In genomic region chr6:135054575-135055498, GRCh38 we compare ENCODE assay signal across 8 cellular contexts. TPM values are rescaled to one million over a fixed set of nuclear protein-coding genes. Genes with fewer than 3 reads are reported as not detected.
DNase-seq lines count a peak whose midpoint lies in the region; ATAC-seq, FAIRE-seq and TF ChIP-seq lines count a peak whose summit lies in the region.

Gene HBS1L (minus strand): TSS chr6:135054822. CDS start chr6:135054691, 131 bp downstream.

- CTCF ChIA-PET in IMR-90 (lab: Yijun Ruan, JAX) (interaction anchor here (0.5 kb wide), 1 partner anchor 171 kb away, joined by 5 read pairs; no protein-coding TSS in a partner anchor), endothelial cell of umbilical vein (lab: Charles Lee) (interaction anchor here (1.0 to 1.6 kb wide), 6 partner anchors 8 to 53 kb away, joined by 4 to 6 read pairs (median 4); no protein-coding TSS in a partner anchor)

- H3K36me3 ChIP-seq in IMR-90 (ENCODE audit: control insufficient read depth, insufficient read depth, low read length): no peaks in the 10 kb centered on the region
- peaks cover 0 to 3% of the 10 kb centered on the region in 2 experiments for H3K36me3 ChIP-seq in endothelial cell of umbilical vein (ENCODE audit: control insufficient read depth in 2 of 2, extremely low read depth in 1 of 2, insufficient read depth in 2 of 2, low read length in 2 of 2)

- ATAC-seq in GM21528 (IDR thresholded peaks at IDR 0.05; ENCODE audit: low FRiP score, unreplicated experiment) (peak; percentile 97), IMR-90 (ENCODE audit: low read depth) (peak; percentile 100)

- no peak within 1 kb of the TSS for H2BK20ac ChIP-seq in IMR-90 (ENCODE audit: low read depth, low read length)

- in situ Hi-C loops in IMR-90 (cut with MboI; ENCODE audit: low sequenced_read_pairs): no loop called here

- TF ChIP-seq CTCF in IMR-90 (conservative IDR thresholded peaks at IDR 0.05; ENCODE audit: low read depth, low read length) (no peak), endothelial cell of umbilical vein (IDR thresholded peaks at IDR 0.05; ENCODE audit: extremely low read depth in 1 of 2, insufficient read depth in 1 of 2, low read depth in 1 of 2, low read length in 2 of 2) (no peak)

- H3K4me1 ChIP-seq in IMR-90 (ENCODE audit: control insufficient read depth, insufficient read depth, low read length) (no peaks in the 10 kb centered on the region), endothelial cell of umbilical vein (ENCODE audit: control insufficient read depth, extremely low read depth, insufficient read depth, low read length) (peaks cover 14% of the 10 kb centered on the region)

- peak within 1 kb of the TSS; percentile 94 for H4K5ac ChIP-seq in IMR-90 (ENCODE audit: low read depth, low read length)

- dilution Hi-C loops in IMR-90 (cut with HindIII; ENCODE audit: low sequenced_read_pairs, unreplicated experiment) (no loop called here), endothelial cell of umbilical vein (cut with MboI; ENCODE audit: extremely low pct_ligation_motif_present, low sequenced_read_pairs) (no loop called here)

- 0% methylated on average over 11 of the region's 53 CpGs; no CpG with 5 or more reads in 1 of the 2 experiments for WGBS in IMR-90 (ENCODE audit: extremely low coverage in 2 of 2, insufficient read length in 1 of 2), 2 experiments

- H2BK120ac ChIP-seq in IMR-90 (ENCODE audit: low read depth, low read length): peak within 1 kb of the TSS; percentile 62

- peak within 1 kb of the TSS; percentile 62 for H3K18ac ChIP-seq in IMR-90 (ENCODE audit: low read depth, low read length)

- H2AK5ac ChIP-seq in IMR-90 (ENCODE audit: low read depth, low read length): peak within 1 kb of the TSS; percentile 87

- peak within 1 kb of the TSS; percentile 97 for H2AFZ ChIP-seq in IMR-90 (replicated peaks; ENCODE audit: low read length, poor library complexity)
- H2AFZ ChIP-seq in endothelial cell of umbilical vein (ENCODE audit: low read depth, low read length): peak within 1 kb of the TSS; percentile 99

- DNase-seq in DMS 273 (lab: John Stamatoyannopoulos, UW; ENCODE audit: unreplicated experiment): peak; percentile 99
- DNase-seq in IMR-90: peak; percentile 97
- peak; percentile 100 for DNase-seq in OCI-M1 (lab: John Stamatoyannopoulos, UW)
- peak; percentile 96 for DNase-seq in activated T-cell treated with anti-CD3 and anti-CD28 coated beads for 24 hours (ENCODE audit: low read depth)
- peak; percentile 97 for DNase-seq in endothelial cell of umbilical vein (ENCODE audit: low read depth, low spot score)
- peak; percentile 97 for DNase-seq in midbrain (lab: John Stamatoyannopoulos, UW)
- peak; percentile 95 to 96 for DNase-seq in stimulated activated CD8-positive, alpha-beta memory T cell treated with anti-CD3 and anti-CD28 coated beads, Interleukin-2, amount 100 ng/mL, for 1 hour (ENCODE audit: low read depth in 2 of 2)

- H3K4me2 ChIP-seq in IMR-90 (ENCODE audit: low read depth, low read length) (peak within 1 kb of the TSS; percentile 96), endothelial cell of umbilical vein (ENCODE audit: insufficient read depth, low read length) (peak within 1 kb of the TSS; percentile 97)

- intact Hi-C loops in IMR-90 (cut with micrococcal nuclease) (no loop called here), endothelial cell of umbilical vein (cut with micrococcal nuclease) (loop anchor here (2.0 kb wide), 1 partner anchor 130 kb away; no protein-coding TSS in a partner anchor)

- peak within 1 kb of the TSS; percentile 81 for H4K91ac ChIP-seq in IMR-90 (ENCODE audit: insufficient read depth, low read depth, low read length)

- peak within 1 kb of the TSS; percentile 92 for H2AK9ac ChIP-seq in IMR-90 (replicated peaks; ENCODE audit: low read depth, low read length, poor library complexity)

- POLR2A ChIA-PET in IMR-90 (lab: Charles Lee; ENCODE audit: unreplicated experiment): interaction anchor here (0.6 kb wide), 1 partner anchor 1555 kb away, joined by 6 read pairs; no protein-coding TSS in a partner anchor
- POLR2A ChIA-PET in endothelial cell of umbilical vein (lab: Charles Lee): interaction anchor here (1.0 kb wide), 1 partner anchor 9 kb away, joined by 3 read pairs; no protein-coding TSS in a partner anchor

- H3K27me3 ChIP-seq in IMR-90 (ENCODE audit: control insufficient read depth, insufficient read depth, low read length) (no peaks in the 10 kb centered on the region), endothelial cell of umbilical vein (ENCODE audit: control insufficient read depth in 2 of 2, insufficient read depth in 2 of 2, low read length in 2 of 2) (no peaks in the 10 kb centered on the region)

- H4K20me1 ChIP-seq in IMR-90 (ENCODE audit: insufficient read depth, low read length) (peaks cover 7% of the 10 kb centered on the region; the same call in 1 of the 2 replicates), endothelial cell of umbilical vein (replicated peaks; ENCODE audit: control insufficient read depth, extremely low read depth, insufficient read depth, low read length) (peaks cover 2% of the 10 kb centered on the region)

- H3K9me1 ChIP-seq in IMR-90 (ENCODE audit: insufficient read depth, low read length) (peaks cover 2% of the 10 kb centered on the region; the same call in 1 of the 2 replicates), endothelial cell of umbilical vein (replicated peaks; ENCODE audit: control insufficient read depth, extremely low read depth, insufficient read depth, low read length) (no peaks in the 10 kb centered on the region)

- H3K9me3 ChIP-seq in IMR-90 (ENCODE audit: control insufficient read depth, insufficient read depth, low read length) (no peaks in the 10 kb centered on the region), endothelial cell of umbilical vein (replicated peaks; ENCODE audit: control insufficient read depth, insufficient read depth, low read length) (no peaks in the 10 kb centered on the region)

- peak; percentile 91 for TF ChIP-seq POLR2A in IMR-90 (IDR thresholded peaks at IDR 0.05; ENCODE audit: low read depth, low read length)
- peak; percentile 87 for TF ChIP-seq POLR2A in endothelial cell of umbilical vein (IDR thresholded peaks at IDR 0.05; ENCODE audit: low read depth, low read length)

- peak within 1 kb of the TSS; percentile 94 for H3K23ac ChIP-seq in IMR-90 (ENCODE audit: low read depth, low read length)

- H3K56ac ChIP-seq in IMR-90 (ENCODE audit: extremely low read depth, insufficient read depth, low read length): peak within 1 kb of the TSS; percentile 90

- peak within 1 kb of the TSS; percentile 86 for H2BK5ac ChIP-seq in IMR-90 (ENCODE audit: low read depth, low read length, poor library complexity, severe bottlenecking)

- peak within 1 kb of the TSS; percentile 66; the same call in 1 of the 3 replicates for H2BK15ac ChIP-seq in IMR-90 (ENCODE audit: low read depth, low read length)

- peak within 1 kb of the TSS; percentile 94 for H3K4ac ChIP-seq in IMR-90 (ENCODE audit: low read depth, low read length)

- H3K79me1 ChIP-seq in IMR-90 (ENCODE audit: low read depth in 1 of 2, low read length in 2 of 2): peaks cover 3 to 24% of the 10 kb centered on the region in 2 experiments; a peak in 2 of 4 replicates

- no peak for TF ChIP-seq RAD21 in IMR-90 (IDR thresholded peaks at IDR 0.05; ENCODE audit: low read length)

- peak; percentile 92 for FAIRE-seq in endothelial cell of umbilical vein (lab: Jason Lieb, UNC)

- BruUV-seq in IMR-90 (replicated peaks; lab: Mats Ljungman, UMichigan): no TSS peak
- TSS peak; percentile 87 for BruUV-seq in endothelial cell of umbilical vein (replicated peaks; lab: Mats Ljungman, UMichigan)

- H3K79me2 ChIP-seq in endothelial cell of umbilical vein (ENCODE audit: control insufficient read depth, insufficient read depth, low read length): peaks cover 46% of the 10 kb centered on the region

- peak within 1 kb of the TSS; percentile 95 to 100 for H4K8ac ChIP-seq in IMR-90 (ENCODE audit: low read depth in 2 of 2, low read length in 2 of 2)

- H3K4me3 ChIP-seq in IMR-90 (ENCODE audit: insufficient read depth, low read depth, low read length) (peak within 1 kb of the TSS; percentile 90), endothelial cell of umbilical vein (replicated peaks in 1 of 3; ENCODE audit: insufficient read depth in 1 of 3, low read depth in 1 of 3, low read length in 3 of 3) (peak within 1 kb of the TSS; percentile 60 to 99 (median 99))

- H3K27ac ChIP-seq in IMR-90 (ENCODE audit: insufficient read depth, low read length): peak within 1 kb of the TSS; percentile 91
- peak within 1 kb of the TSS; percentile 99 for H3K27ac ChIP-seq in endothelial cell of umbilical vein (ENCODE audit: insufficient read depth, low read depth, low read length)

- peak within 1 kb of the TSS; percentile 98 for H3K14ac ChIP-seq in IMR-90 (replicated peaks; ENCODE audit: low read depth, low read length)

- peak within 1 kb of the TSS; percentile 95 for H3K9ac ChIP-seq in IMR-90 (ENCODE audit: low read depth, low read length)
- peak within 1 kb of the TSS; percentile 100 for H3K9ac ChIP-seq in endothelial cell of umbilical vein (replicated peaks; ENCODE audit: extremely low read depth, insufficient read depth, low read length)

TF ChIP-seq in IMR-90, 13 proteins besides CTCF, POLR2A, EP300 and RAD21:
- TF ChIP-seq CEBPB (IDR thresholded peaks at IDR 0.05; ENCODE audit: low read depth, low read length) (peak; percentile 35), MAZ (IDR thresholded peaks at IDR 0.05; ENCODE audit: borderline replicate concordance, low read depth, low read length) (peak; percentile 97), RFX5 (IDR thresholded peaks at IDR 0.05; ENCODE audit: low read depth, low read length) (no peak)

TF ChIP-seq in endothelial cell of umbilical vein, 7 proteins besides CTCF, POLR2A, EP300 and RAD21 (continues in another document):
- TF ChIP-seq FOS (IDR thresholded peaks at IDR 0.05; ENCODE audit: borderline replicate concordance, insufficient read depth, low read length): no peak
- no peak for TF ChIP-seq GATA2 (IDR thresholded peaks at IDR 0.05; ENCODE audit: insufficient read depth, insufficient read length, low read depth, low read length)
- TF ChIP-seq EZH2 (IDR thresholded peaks at IDR 0.05; ENCODE audit: borderline replicate concordance, low read depth, low read length, severe bottlenecking): no peak

RNA-seq across cellular contexts. Expression of gene HBS1L, which starts in this region (rescaled TPM):
- total RNA-seq in IMR-90 (2012; rRNA removed) (120 and 171 TPM in 2 replicates), endothelial cell of umbilical vein (74.6 and 77.0 TPM in 2 replicates)
- polyA plus RNA-seq in IMR-90 (2012; rRNA removed) (38.6 and 45.1 TPM in 2 replicates), endothelial cell of umbilical vein (18.6 and 23.7 TPM in 2 replicates)
- polyA plus RNA-seq in IMR-90 (2012; cell fraction: cytosol; rRNA removed): 5.3 and 9.9 TPM in 2 replicates
- 2.5 and 23.9 TPM in 2 replicates for polyA plus RNA-seq in IMR-90 (2012; cell fraction: nucleus; rRNA removed; ENCODE audit: low replicate concordance)
- polyA plus RNA-seq in endothelial cell of umbilical vein (2011; cell fraction: cytosol; rRNA removed): 37.7 and 38.3 TPM in 2 replicates
- 36.6 and 51.0 TPM in 2 replicates for polyA plus RNA-seq in endothelial cell of umbilical vein (2011; cell fraction: nucleus; rRNA removed)
- 42.3 and 67.3 TPM in 2 replicates for polyA plus RNA-seq in endothelial cell of umbilical vein (2012)
- polyA minus RNA-seq in endothelial cell of umbilical vein: 55.5 and 65.8 TPM in 2 replicates
- polyA minus RNA-seq in endothelial cell of umbilical vein (2011; cell fraction: cytosol; rRNA and poly(A)+ RNA removed): 21.0 TPM
- 61.7 and 85.3 TPM in 2 replicates for polyA minus RNA-seq in endothelial cell of umbilical vein (2011; cell fraction: nucleus; rRNA and poly(A)+ RNA removed)

Comparison
In these comparisons a context has a peak if more than half of its experiments do, and no peak if none do; other contexts are left out.
1. Peak in every context shown above with its lines: DNase-seq, ATAC-seq, H3K4me3 ChIP-seq and H3K27ac ChIP-seq.